In genomic region chr12:116697305-116698130, GRCh38 we compare ENCODE assay signal across 8 cellular contexts. TPM values are rescaled to one million over a fixed set of nuclear protein-coding genes. Genes with fewer than 3 reads are reported as not detected.
DNase-seq lines count a peak whose midpoint lies in the region; ATAC-seq and TF ChIP-seq lines count a peak whose summit lies in the region.

No MANE protein-coding gene starts in this region.

- peaks cover 38% of the 10 kb centered on the region for H3K27me3 Mint-ChIP-seq in activated CD8-positive, alpha-beta memory T cell treated with anti-CD3 and anti-CD28 coated beads, Interleukin-2, amount 10 ng/mL, durations not matched to agents 7 days and 5 days

- no peak overlapping the region for H3K27ac Mint-ChIP-seq in activated CD8-positive, alpha-beta memory T cell treated with anti-CD3 and anti-CD28 coated beads, Interleukin-2, amount 10 ng/mL, durations not matched to agents 7 days and 5 days

- H3K4me1 Mint-ChIP-seq in activated CD8-positive, alpha-beta memory T cell treated with anti-CD3 and anti-CD28 coated beads, Interleukin-2, amount 10 ng/mL, durations not matched to agents 7 days and 5 days, result peaks cover 16% of the 10 kb centered on the region

- DNase-seq in activated CD8-positive, alpha-beta memory T cell treated with anti-CD3 and anti-CD28 coated beads, Interleukin-2, amount 10 ng/mL, durations not matched to agents 7 days and 5 days, result peak; percentile 54
- no peak for DNase-seq in activated CD8-positive, alpha-beta memory T cell treated with anti-CD3 and anti-CD28 coated beads, Interleukin-2, amount 50 U/mL, for 4 hours
- DNase-seq in NCI-H510A treated with DMSO at 0.1 percent for 48 hours (lab: John Stamatoyannopoulos, UW), result peak; percentile 99
- no peak for DNase-seq in choroid plexus epithelial cell (ENCODE audit: low read depth)
- DNase-seq in retinal pigment epithelial cell (ENCODE audit: low read depth), result no peak
- no peak for DNase-seq in stimulated activated CD4-positive, alpha-beta T cell treated with anti-CD3 and anti-CD28 coated beads, Interleukin-15, amount 100 ng/mL, for 24 hours
- DNase-seq in effector CD4-positive, alpha-beta T cell, result no peak

- H3K4me3 Mint-ChIP-seq in activated CD8-positive, alpha-beta memory T cell treated with anti-CD3 and anti-CD28 coated beads, Interleukin-2, amount 10 ng/mL, durations not matched to agents 7 days and 5 days, result no peak overlapping the region

- ATAC-seq in activated CD8-positive, alpha-beta memory T cell treated with anti-CD3 and anti-CD28 coated beads, Interleukin-2, amount 10 ng/mL, durations not matched to agents 7 days and 5 days, result peak; percentile 36
- no peak for ATAC-seq in HG02798 (IDR thresholded peaks at IDR 0.05; ENCODE audit: poor library complexity, unreplicated experiment)

- no peaks in the 10 kb centered on the region for H3K9me3 Mint-ChIP-seq in activated CD8-positive, alpha-beta memory T cell treated with anti-CD3 and anti-CD28 coated beads, Interleukin-2, amount 10 ng/mL, durations not matched to agents 7 days and 5 days (ENCODE audit: low read depth)

- H3K4me3 ChIP-seq in choroid plexus epithelial cell (ENCODE audit: low read depth, low read length), result no peak overlapping the region
- no peak overlapping the region for H3K4me3 ChIP-seq in retinal pigment epithelial cell (ENCODE audit: low read length)

- TF ChIP-seq CTCF in choroid plexus epithelial cell (conservative IDR thresholded peaks at IDR 0.05; ENCODE audit: low read depth, low read length), result peak; percentile 33
- peak; percentile 34 for TF ChIP-seq CTCF in retinal pigment epithelial cell (conservative IDR thresholded peaks at IDR 0.05; ENCODE audit: low read depth, low read length)

- no peaks in the 10 kb centered on the region for H3K36me3 Mint-ChIP-seq in activated CD8-positive, alpha-beta memory T cell treated with anti-CD3 and anti-CD28 coated beads, Interleukin-2, amount 10 ng/mL, durations not matched to agents 7 days and 5 days

- CTCF ChIA-PET in activated CD8-positive, alpha-beta memory T cell treated with anti-CD3 and anti-CD28 coated beads, Interleukin-2, amount 10 ng/mL, durations not matched to agents 7 days and 5 days (lab: Charles Lee), result interaction anchor here (1.3 to 2.0 kb wide), 2 partner anchors 11 to 556 kb away, joined by 4 to 5 read pairs; no protein-coding TSS in a partner anchor

RNA-seq across cellular contexts. Expression of gene SPRING1, which starts 40.4 kb away (rescaled TPM):
- 10 to 100 TPM; 25.3 to 31.8 TPM for total RNA-seq in activated CD8-positive, alpha-beta memory T cell treated with anti-CD3 and anti-CD28 coated beads, Interleukin-2, amount 10 ng/mL, durations not matched to agents 7 days and 5 days

RNA-seq across cellular contexts. Expression of gene RNFT2, which starts 40.6 kb away (rescaled TPM):
- total RNA-seq in activated CD8-positive, alpha-beta memory T cell treated with anti-CD3 and anti-CD28 coated beads, Interleukin-2, amount 10 ng/mL, durations not matched to agents 7 days and 5 days, result 1 to 10 TPM; 8.6 to 8.9 TPM

Comparison
In these comparisons a context has a peak if more than half of its experiments do, and no peak if none do; other contexts are left out.
1. DNase-seq: peak in activated CD8-positive, alpha-beta memory T cell treated with anti-CD3 and anti-CD28 coated beads, Interleukin-2, amount 10 ng/mL, durations not matched to agents 7 days and 5 days (single experiment) and NCI-H510A treated with DMSO at 0.1 percent for 48 hours (single experiment); none in activated CD8-positive, alpha-beta memory T cell treated with anti-CD3 and anti-CD28 coated beads, Interleukin-2, amount 50 U/mL, for 4 hours (single experiment), choroid plexus epithelial cell (single experiment), retinal pigment epithelial cell (single experiment), stimulated activated CD4-positive, alpha-beta T cell treated with anti-CD3 and anti-CD28 coated beads, Interleukin-15, amount 100 ng/mL, for 24 hours (single experiment) and effector CD4-positive, alpha-beta T cell (single experiment).